Comparison of ENCODE assay signal across 8 cellular contexts in the genomic region with DNA sequence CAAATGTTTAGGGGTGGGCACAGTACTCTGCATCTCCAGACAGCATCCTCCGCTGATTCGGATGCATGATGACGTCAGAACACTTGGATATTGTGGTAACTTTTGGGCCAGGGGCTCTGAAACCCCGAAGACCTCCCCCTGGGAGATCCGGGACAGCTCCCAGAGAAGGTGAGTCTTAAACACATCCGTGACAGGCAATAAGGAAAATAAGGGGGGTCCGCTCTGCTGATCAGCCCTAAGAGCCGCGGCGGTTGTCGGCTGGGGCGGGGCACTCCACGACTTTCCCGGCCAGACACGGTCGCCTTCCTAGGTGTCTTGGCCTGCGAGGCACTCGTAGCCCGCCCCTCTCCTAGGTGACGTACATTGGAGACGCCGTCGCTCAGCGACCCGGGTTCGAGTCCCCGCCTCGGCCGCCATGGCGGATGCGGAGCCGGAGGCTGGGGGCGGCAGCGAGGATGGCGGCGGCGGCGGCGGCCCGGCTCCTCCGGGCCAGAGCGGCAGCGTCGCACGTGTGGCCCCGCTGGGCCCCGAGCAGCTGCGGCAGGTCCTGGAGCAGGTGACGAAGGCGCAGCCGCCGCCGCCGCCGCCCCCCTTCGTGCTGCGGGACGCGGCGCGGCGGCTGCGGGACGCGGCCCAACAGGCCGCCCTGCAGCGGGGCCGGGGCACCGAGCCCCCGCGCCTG. TPM values are rescaled to one million over a fixed set of nuclear protein-coding genes. Genes with fewer than 3 reads are reported as not detected.
DNase-seq lines count a peak whose midpoint lies in the region; ATAC-seq, FAIRE-seq and TF ChIP-seq lines count a peak whose summit lies in the region.

A gene (plus strand): TSS at position 396 of the 682 bp plus-strand sequence. CDS start 20 bp downstream, at position 416.

- H3K9me3 ChIP-seq in astrocyte (ENCODE audit: insufficient read depth, low read depth, low read length) (no peaks in the 10 kb centered on the region), aorta (ENCODE audit: control insufficient read depth, low read length) (no peaks in the 10 kb centered on the region)

- no peaks in the 10 kb centered on the region for H3K9me3 Mint-ChIP-seq in astrocyte (ENCODE audit: unreplicated experiment)

- intact Hi-C loops in aorta (cut with DNase I): loop anchor here (2.0 to 10.0 kb wide), 4 partner anchors 43 to 355 kb away; a partner anchor contains a TSS

- H3K79me2 ChIP-seq in astrocyte (ENCODE audit: insufficient read depth, low read length): peaks cover 16% of the 10 kb centered on the region

- peak within 1 kb of the TSS; percentile 94 for H3K27ac ChIP-seq in astrocyte (ENCODE audit: low read depth, low read length)
- peak within 1 kb of the TSS; percentile 86 to 91 for H3K27ac ChIP-seq in aorta (ENCODE audit: low read depth in 1 of 2, low read length in 2 of 2)

- peaks cover 2% of the 10 kb centered on the region for H3K36me3 Mint-ChIP-seq in astrocyte (ENCODE audit: low read depth, unreplicated experiment)

- peaks cover 5% of the 10 kb centered on the region for H3K27me3 Mint-ChIP-seq in astrocyte (ENCODE audit: low read depth, unreplicated experiment)

- 0% methylated on average over 34 to 71 of the region's 71 CpGs for WGBS in aorta, 2 donors

- H3K4me2 ChIP-seq in astrocyte (ENCODE audit: low read length): peak within 1 kb of the TSS; percentile 93

- peak within 1 kb of the TSS; percentile 79 for H3K4me3 ChIP-seq in astrocyte (ENCODE audit: insufficient read depth, low read depth, low read length)
- H3K4me3 ChIP-seq in aorta (ENCODE audit: low read length in 2 of 2): peak within 1 kb of the TSS; percentile 75 to 88

- peak; percentile 34 for ATAC-seq in GM18517 (IDR thresholded peaks at IDR 0.05; ENCODE audit: unreplicated experiment)
- peak; percentile 40 for ATAC-seq in HG03025 (IDR thresholded peaks at IDR 0.05; ENCODE audit: low FRiP score, unreplicated experiment)
- ATAC-seq in aorta (ENCODE audit: low FRiP score): peak; percentile 87

- H4K20me1 ChIP-seq in astrocyte (ENCODE audit: insufficient read depth, low read length): no peaks in the 10 kb centered on the region

- no peaks in the 10 kb centered on the region for H3K27me3 ChIP-seq in astrocyte (ENCODE audit: insufficient read depth, low read length)
- H3K27me3 ChIP-seq in aorta (ENCODE audit: control insufficient read depth in 1 of 2, insufficient read depth in 2 of 2, low read length in 1 of 2): no peaks in the 10 kb centered on the region

- DNase-seq in NCI-H2107 (lab: John Stamatoyannopoulos, UW) (peak; percentile 92), T1000 (lab: John Stamatoyannopoulos, UW) (peak; percentile 85), astrocyte (ENCODE audit: low read depth) (peak; percentile 73), hepatic stellate cell (ENCODE audit: low spot score) (peak; percentile 93), renal cortical epithelial cell (ENCODE audit: low read depth) (peak; percentile 72), aorta (peak; percentile 95 to 99)

- H3K4me1 Mint-ChIP-seq in astrocyte (ENCODE audit: low read depth, unreplicated experiment): peaks cover 9% of the 10 kb centered on the region

- FAIRE-seq in astrocyte (lab: Jason Lieb, UNC): no peak

- H3K9ac ChIP-seq in astrocyte (ENCODE audit: low read length): peak within 1 kb of the TSS; percentile 91

- H3K4me1 ChIP-seq in astrocyte (ENCODE audit: insufficient read depth, low read length) (peaks cover 40% of the 10 kb centered on the region), aorta (ENCODE audit: control insufficient read depth in 1 of 2, insufficient read depth in 2 of 2, low read length in 2 of 2) (no peaks in the 10 kb centered on the region)

- no peak for TF ChIP-seq CTCF in astrocyte (IDR thresholded peaks at IDR 0.05; ENCODE audit: insufficient read depth, low read depth, low read length)

- peak within 1 kb of the TSS; percentile 95 for H2AFZ ChIP-seq in astrocyte (ENCODE audit: low read depth, low read length)

- peak within 1 kb of the TSS; percentile 92 for H3K4me3 Mint-ChIP-seq in astrocyte (ENCODE audit: unreplicated experiment)

- peak within 1 kb of the TSS; percentile 98 for H3K27ac Mint-ChIP-seq in astrocyte (ENCODE audit: unreplicated experiment)

- no peaks in the 10 kb centered on the region for H3K36me3 ChIP-seq in astrocyte (ENCODE audit: insufficient read depth, low read length)
- no peaks in the 10 kb centered on the region for H3K36me3 ChIP-seq in aorta (ENCODE audit: control insufficient read depth in 1 of 2, insufficient read depth in 2 of 2, low read length in 1 of 2)

RNA-seq across cellular contexts. Expression of the gene that starts here (rescaled TPM):
- total RNA-seq in astrocyte (7.8 and 8.0 TPM in 2 replicates), renal cortical epithelial cell (11.1 and 12.5 TPM in 2 replicates), aorta (10 to 100 TPM in 1 of 2 donors, 1 to 10 TPM in 1; 7.7 to 13.1 TPM)
- 1 to 10 TPM; 6.0 to 8.4 TPM for polyA plus RNA-seq in aorta

Comparison
In these comparisons a context has a peak if more than half of its experiments do, and no peak if none do; other contexts are left out.
1. Peak in every context shown above with its lines: DNase-seq, ATAC-seq, H3K4me3 ChIP-seq and H3K27ac ChIP-seq.
2. ATAC-seq: peak in every context shown above with its lines; median percentile 87 in aorta; 40 in HG03025; 34 in GM18517.